In the genomic region with DNA sequence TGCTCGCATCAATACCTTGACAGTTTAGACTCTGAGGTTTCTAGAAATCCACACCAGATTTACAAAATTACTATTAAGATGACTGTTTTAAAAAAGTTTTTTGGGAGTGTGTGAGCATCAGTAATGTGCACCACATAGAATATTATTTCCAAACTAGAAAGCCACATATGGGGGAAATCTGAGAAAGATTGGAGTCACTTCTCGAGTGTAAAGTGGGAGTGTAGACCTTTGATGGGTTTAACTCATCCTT, we compare ENCODE assay signal across 9 cellular contexts. TPM values are rescaled to one million over a fixed set of nuclear protein-coding genes. Genes with fewer than 3 reads are reported as not detected.
DNase-seq lines count a peak whose midpoint lies in the region; FAIRE-seq and TF ChIP-seq lines count a peak whose summit lies in the region.
"Had no signal": no experiment of that assay in that cellular context is flagged by ENCODE, and none has a peak within 500 bp of the region (broad histone marks: within the 10 kb centered on the region; RNA-seq: fewer than 3 reads in every experiment).

No MANE protein-coding gene starts in this region.

- no peak overlapping the region for H2BK12ac ChIP-seq in H9 (ENCODE audit: insufficient read length, low read depth, low read length)

- no peak overlapping the region for H3K18ac ChIP-seq in H9 (ENCODE audit: insufficient read length, low read depth, low read length)

- peaks cover 3% of the 10 kb centered on the region for H3K23me2 ChIP-seq in H9 (ENCODE audit: insufficient read length, low read depth, low read length, poor library complexity, severe bottlenecking)

- H2BK5ac ChIP-seq in H9 (ENCODE audit: insufficient read length, low read length): no peak overlapping the region

- peaks cover 4 to 11% (median 7%) of the 10 kb centered on the region in 4 donors for H3K4me1 Mint-ChIP-seq in CD4-positive, alpha-beta memory T cell
- H3K4me1 Mint-ChIP-seq in H9 (peaks cover 12 to 13% of the 10 kb centered on the region in 2 experiments), astrocyte (ENCODE audit: low read depth, unreplicated experiment) (no peaks in the 10 kb centered on the region)

- no peak overlapping the region for H2BK20ac ChIP-seq in H9 (ENCODE audit: low read depth, low read length, poor library complexity, severe bottlenecking)

- TF ChIP-seq EP300 in neural cell (conservative IDR thresholded peaks at IDR 0.05; ENCODE audit: poor library complexity, severe bottlenecking): no peak

- CTCF ChIA-PET in CD4-positive, alpha-beta memory T cell (lab: Charles Lee; ENCODE audit: partially characterized antibody): no interaction called here

- no peak overlapping the region for H2BK15ac ChIP-seq in H9 (ENCODE audit: low read depth, low read length)

- peaks cover 29 to 34% of the 10 kb centered on the region in 2 donors for H3K27me3 Mint-ChIP-seq in CD4-positive, alpha-beta memory T cell
- H3K27me3 Mint-ChIP-seq in H9 (ENCODE audit: low read depth) (peaks cover 38% of the 10 kb centered on the region), astrocyte (ENCODE audit: low read depth, unreplicated experiment) (peaks cover 44% of the 10 kb centered on the region)

- no peak overlapping the region for H2BK120ac ChIP-seq in H9 (ENCODE audit: low read depth, low read length, poor library complexity, severe bottlenecking)

- peaks cover 4% of the 10 kb centered on the region for H3K4me1 ChIP-seq in CD4-positive, alpha-beta memory T cell (ENCODE audit: insufficient read depth, low read length)
- no peaks in the 10 kb centered on the region for H3K4me1 ChIP-seq in H9 (ENCODE audit: insufficient read depth, low read length)
- peaks cover 4% of the 10 kb centered on the region for H3K4me1 ChIP-seq in astrocyte (ENCODE audit: insufficient read depth, low read length)
- no peaks in the 10 kb centered on the region for H3K4me1 ChIP-seq in small intestine (ENCODE audit: control insufficient read depth in 2 of 2, insufficient read depth in 1 of 2, low read depth in 1 of 2, low read length in 1 of 2)

- H3F3A ChIP-seq in neural cell (ENCODE audit: insufficient read depth, low read length, poor library complexity, severe bottlenecking): no peaks in the 10 kb centered on the region

- no peak for TF ChIP-seq RAD21 in neural cell (conservative IDR thresholded peaks at IDR 0.05)

- no peak overlapping the region for H2AK5ac ChIP-seq in H9 (ENCODE audit: insufficient read length, low read length)

- H3K4me3 ChIP-seq in CD4-positive, alpha-beta memory T cell (ENCODE audit: low read length in 2 of 2): peak overlapping the region in 1 of 2 donors; percentile 29
- H3K4me3 ChIP-seq in astrocyte (ENCODE audit: insufficient read depth, low read depth, low read length): no peak overlapping the region
- H3K4me3 ChIP-seq in neural cell (ENCODE audit: low read length): peak overlapping the region; percentile 97
- H3K4me3 ChIP-seq in small intestine (ENCODE audit: low read depth in 1 of 2, low read length in 2 of 2): peak overlapping the region in 1 of 2 donors; percentile 69

- no peaks in the 10 kb centered on the region for H3K9me3 ChIP-seq in CD4-positive, alpha-beta memory T cell (ENCODE audit: control insufficient read depth in 1 of 2, low read length in 2 of 2)
- no peaks in the 10 kb centered on the region for H3K9me3 ChIP-seq in H9 (ENCODE audit: control insufficient read depth, low read depth, low read length)
- H3K9me3 ChIP-seq in astrocyte (ENCODE audit: insufficient read depth, low read depth, low read length): no peaks in the 10 kb centered on the region
- H3K9me3 ChIP-seq in neural cell (ENCODE audit: low read length): no peaks in the 10 kb centered on the region
- no peaks in the 10 kb centered on the region for H3K9me3 ChIP-seq in small intestine (ENCODE audit: control insufficient read depth, low read depth)

- intact Hi-C loops in CD4-positive, alpha-beta memory T cell (cut with micrococcal nuclease): no loop called here

- no peak overlapping the region for H2AFZ ChIP-seq in H9 (ENCODE audit: low read length)
- H2AFZ ChIP-seq in astrocyte (ENCODE audit: low read depth, low read length): no peak overlapping the region
- no peak overlapping the region for H2AFZ ChIP-seq in neural cell (ENCODE audit: low read depth, low read length)

- H3K56ac ChIP-seq in H9 (ENCODE audit: insufficient read length, low read depth, low read length): no peak overlapping the region

- H3K79me2 ChIP-seq in H9 (ENCODE audit: insufficient read depth, low read length) (no peaks in the 10 kb centered on the region), astrocyte (ENCODE audit: insufficient read depth, low read length) (no peaks in the 10 kb centered on the region), neural cell (replicated peaks; ENCODE audit: insufficient read depth, low read length) (peaks cover 31% of the 10 kb centered on the region)

- H3K9me2 ChIP-seq in neural cell (ENCODE audit: insufficient read depth, low read length): no peaks in the 10 kb centered on the region

- peak overlapping the region; percentile 58 for H3K4me2 ChIP-seq in H9 (ENCODE audit: insufficient read depth, insufficient read length, low read length)
- peak overlapping the region; percentile 87 for H3K4me2 ChIP-seq in astrocyte (ENCODE audit: low read length)
- peak overlapping the region; percentile 91 for H3K4me2 ChIP-seq in neural cell (ENCODE audit: low read length)

- H3K4me3 Mint-ChIP-seq in CD4-positive, alpha-beta memory T cell: peak overlapping the region in 7 of 8 donors; percentile 53 to 79 (median 72)
- peak overlapping the region; percentile 70 to 83 for H3K4me3 Mint-ChIP-seq in H9
- peak overlapping the region; percentile 66 for H3K4me3 Mint-ChIP-seq in astrocyte (ENCODE audit: unreplicated experiment)

- TF ChIP-seq POLR2A in GM12892 (IDR thresholded peaks at IDR 0.05; ENCODE audit: low read depth, low read length): no peak

- no peak overlapping the region for H3K23ac ChIP-seq in H9 (ENCODE audit: insufficient read length, low read depth, low read length)

- H4K8ac ChIP-seq in H9 (replicated peaks; ENCODE audit: insufficient read length, low read depth, low read length): no peak overlapping the region

- POLR2A ChIA-PET in CD4-positive, alpha-beta memory T cell (lab: Charles Lee; ENCODE audit: partially characterized antibody): no interaction called here

- H3K36me3 ChIP-seq in CD4-positive, alpha-beta memory T cell (ENCODE audit: insufficient read depth, low read length): no peaks in the 10 kb centered on the region
- H3K36me3 ChIP-seq in astrocyte (ENCODE audit: insufficient read depth, low read length) (no peaks in the 10 kb centered on the region), neural cell (ENCODE audit: insufficient read depth, low read length) (no peaks in the 10 kb centered on the region), small intestine (ENCODE audit: control insufficient read depth in 2 of 2, insufficient read depth in 2 of 2, low read length in 2 of 2) (no peaks in the 10 kb centered on the region)

- no CpG with 5 or more reads among the region's 2 CpGs for WGBS in H9 (ENCODE audit: extremely low coverage, insufficient read length, low lambda C conversion rate)
- WGBS in small intestine, 3 donors: 33 to 36% (median 33%) methylated on average over 2 of the region's 2 CpGs

- H3K79me1 ChIP-seq in H9 (ENCODE audit: insufficient read depth, low read depth, low read length, poor library complexity, severe bottlenecking): no peaks in the 10 kb centered on the region

- H4K5ac ChIP-seq in H9 (ENCODE audit: insufficient read length, low read depth, low read length): no peak overlapping the region

- H4K20me1 ChIP-seq in H9 (ENCODE audit: control insufficient read depth, insufficient read depth, insufficient read length): no peaks in the 10 kb centered on the region
- H4K20me1 ChIP-seq in astrocyte (ENCODE audit: insufficient read depth, low read length): no peaks in the 10 kb centered on the region
- no peaks in the 10 kb centered on the region for H4K20me1 ChIP-seq in neural cell (ENCODE audit: insufficient read depth)

- no peak overlapping the region for H4K91ac ChIP-seq in H9 (ENCODE audit: insufficient read length, low read depth, low read length)

- H3K4ac ChIP-seq in H9 (ENCODE audit: low read depth, low read length): no peak overlapping the region

- H3K27ac ChIP-seq in CD4-positive, alpha-beta memory T cell (ENCODE audit: low read depth, low read length): no peak overlapping the region
- H3K27ac ChIP-seq in H9 (ENCODE audit: insufficient read length, low read depth, low read length) (no peak overlapping the region), astrocyte (ENCODE audit: low read depth, low read length) (no peak overlapping the region), neural cell (ENCODE audit: low read length) (peak overlapping the region; percentile 19), small intestine (ENCODE audit: low read depth in 1 of 2, low read length in 1 of 2) (no peak overlapping the region)
- H3K27ac ChIP-seq: HL-60 had no signal

- H3K36me3 Mint-ChIP-seq in CD4-positive, alpha-beta memory T cell: no peaks in the 10 kb centered on the region
- H3K36me3 Mint-ChIP-seq in H9 (ENCODE audit: insufficient read depth in 1 of 3, low read depth in 3 of 3) (no peaks in the 10 kb centered on the region), astrocyte (ENCODE audit: low read depth, unreplicated experiment) (peaks cover 3% of the 10 kb centered on the region)

- no peak overlapping the region for H3K14ac ChIP-seq in H9 (ENCODE audit: insufficient read depth, low read length)

- no peak overlapping the region for H3T11ph ChIP-seq in H9 (ENCODE audit: low read length)

- H3K27me3 ChIP-seq in CD4-positive, alpha-beta memory T cell (ENCODE audit: insufficient read depth, low read length): peaks cover 10% of the 10 kb centered on the region
- H3K27me3 ChIP-seq in H9 (ENCODE audit: insufficient read depth, low read length) (peaks cover 2% of the 10 kb centered on the region; the same call in 1 of the 2 replicates), astrocyte (ENCODE audit: insufficient read depth, low read length) (peaks cover 28% of the 10 kb centered on the region), neural cell (ENCODE audit: insufficient read depth, low read depth, low read length) (no peaks in the 10 kb centered on the region), small intestine (ENCODE audit: control insufficient read depth in 2 of 2, insufficient read depth in 2 of 2, low read length in 2 of 2) (no peaks in the 10 kb centered on the region)

- no peak overlapping the region for H3K9ac ChIP-seq in H9 (ENCODE audit: extremely low read depth, insufficient read length, low read length)
- no peak overlapping the region for H3K9ac ChIP-seq in astrocyte (ENCODE audit: low read length)
- peak overlapping the region; percentile 87 for H3K9ac ChIP-seq in neural cell (ENCODE audit: low read length)

- no peaks in the 10 kb centered on the region for H3K9me3 Mint-ChIP-seq in CD4-positive, alpha-beta memory T cell
- H3K9me3 Mint-ChIP-seq in H9 (no peaks in the 10 kb centered on the region), astrocyte (ENCODE audit: unreplicated experiment) (no peaks in the 10 kb centered on the region)

- FAIRE-seq in astrocyte (lab: Jason Lieb, UNC) (no peak), small intestine (lab: Jason Lieb, UNC) (no peak), GM12892 (lab: Jason Lieb, UNC) (no peak)

- H3K27ac Mint-ChIP-seq in CD4-positive, alpha-beta memory T cell: no peak overlapping the region
- H3K27ac Mint-ChIP-seq in H9: no peak overlapping the region
- H3K27ac Mint-ChIP-seq in astrocyte (ENCODE audit: unreplicated experiment): no peak overlapping the region

- TF ChIP-seq CTCF in H9 (conservative IDR thresholded peaks at IDR 0.05) (no peak), astrocyte (IDR thresholded peaks at IDR 0.05; ENCODE audit: insufficient read depth, low read depth, low read length) (no peak), neural cell (IDR thresholded peaks at IDR 0.05; ENCODE audit: poor library complexity, severe bottlenecking) (no peak)

- no peak for DNase-seq in CD4-positive, alpha-beta memory T cell
- DNase-seq in H9 (no peak), astrocyte (ENCODE audit: low read depth) (no peak), small intestine (no peak), GM12892 (ENCODE audit: insufficient read length) (no peak), cerebellum (ENCODE audit: low spot score) (no peak), SIG-M5 treated with dmso at 0.1 percent for 504 hours (lab: John Stamatoyannopoulos, UW; ENCODE audit: unreplicated experiment) (no peak)

RNA-seq across cellular contexts. Expression of a gene that starts 0.8 kb away (rescaled TPM):
- total RNA-seq in CD4-positive, alpha-beta memory T cell: under 1 TPM; 0.03 to 0.06 TPM
- under 1 TPM; 0.24 to 0.49 TPM for polyA plus RNA-seq in CD4-positive, alpha-beta memory T cell
- total RNA-seq in H9 (2021) (4.7 and 6.2 TPM in 2 replicates), astrocyte (0.12 and 0.20 TPM in 2 replicates), cerebellum (10.3 TPM)
- polyA plus RNA-seq in neural cell (35.4 and 37.5 TPM in 2 replicates), small intestine (under 1 TPM; under 0.01 to 0.63 (median under 0.01) TPM)
- 93.2 and 97.8 TPM in 2 replicates for polyA minus RNA-seq in neural cell
- polyA plus RNA-seq in GM12892 (2012; ENCODE audit: missing spikeins): 5.5 TPM

RNA-seq across cellular contexts. Expression of a gene that starts 46.3 kb away (rescaled TPM):
- total RNA-seq in CD4-positive, alpha-beta memory T cell: 100 to 1,000 TPM in 1 of 2 experiments, 10 to 100 TPM in 1; 97.4 to 102 TPM
- 10 to 100 TPM; 23.7 to 46.6 TPM for polyA plus RNA-seq in CD4-positive, alpha-beta memory T cell
- total RNA-seq in H9 (2021) (45.8 and 49.9 TPM in 2 replicates), astrocyte (39.8 and 41.9 TPM in 2 replicates), cerebellum (60.8 TPM)
- polyA plus RNA-seq in neural cell (36.0 and 36.3 TPM in 2 replicates), small intestine (10 to 100 TPM; 13.9 to 16.2 (median 14.0) TPM)
- 97.9 and 111 TPM in 2 replicates for polyA minus RNA-seq in neural cell
- polyA plus RNA-seq in GM12892 (2012; ENCODE audit: missing spikeins): 21.2 TPM
